In the genomic region with DNA sequence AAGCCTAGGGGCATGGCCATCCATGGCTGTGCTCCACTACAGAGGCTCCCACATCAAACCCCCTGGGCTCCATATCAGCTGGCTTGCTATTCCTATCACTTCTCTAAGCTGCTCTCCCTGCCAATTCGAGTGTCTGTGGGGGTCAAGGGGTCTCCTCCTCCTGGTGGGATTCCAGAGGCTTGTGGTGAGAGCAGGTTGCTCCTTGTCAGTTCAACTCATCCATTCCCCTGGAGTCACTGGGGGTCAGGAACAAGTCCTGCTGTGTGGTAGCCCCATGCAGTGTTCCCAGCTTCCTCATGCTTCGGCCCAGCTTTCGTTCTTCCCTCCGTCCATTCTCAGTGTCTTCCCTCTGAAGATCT, we compare ENCODE assay signal across 24 cellular contexts.
"Had no signal": no experiment of that assay in that cellular context is flagged by ENCODE, and none has a peak within 500 bp of the region (broad histone marks: within the 10 kb centered on the region; RNA-seq: fewer than 3 reads in every experiment).

No MANE protein-coding gene starts in this region.

- ATAC-seq: activated naive CD8-positive, alpha-beta T cell treated with anti-CD3 and anti-CD28 coated beads, Interleukin-2, amount 50 U/mL, for 24 hours; activated T-cell treated with anti-CD3 and anti-CD28 coated beads, Interleukin-2, amount 50 U/mL, for 72 hours; gastroesophageal sphincter; right lobe of liver; stimulated activated memory B cell treated with anti-CD40 and anti-IgM and Interleukin-4, amounts not matched to agents 10 μg/mL and 1 μg/mL and 100 μg/mL, for 72 hours; T-cell had no signal

- H3K4me3 ChIP-seq: cardiac muscle cell, gastroesophageal sphincter, heart right ventricle, right lobe of liver, smooth muscle cell, stomach, suprapubic skin, tibial nerve had no signal

- H3K27ac ChIP-seq: cardiac muscle cell, gastroesophageal sphincter, heart right ventricle, right lobe of liver, stomach, suprapubic skin, tibial nerve, VCaP had no signal

- H3K27me3 ChIP-seq: cardiac muscle cell, right lobe of liver, tibial nerve had no signal

- H3K4me3 Mint-ChIP-seq: activated CD4-positive, alpha-beta T cell treated with anti-CD3 and anti-CD28 coated beads, Interleukin-2, amount 10 ng/mL, durations not matched to agents 7 days and 5 days; activated naive CD4-positive, alpha-beta T cell treated with anti-CD3 and anti-CD28 coated beads for 36 hours; activated naive CD8-positive, alpha-beta T cell treated with anti-CD3 and anti-CD28 coated beads, Interleukin-2, amount 50 U/mL, for 24 hours; activated T-cell treated with anti-CD3 and anti-CD28 coated beads, Interleukin-2, amount 50 U/mL, for 72 hours; endodermal cell; natural killer cell treated with Interleukin-12 subunit alpha and Interleukin-12 subunit beta and Interleukin-15 and Interleukin-18, amount 100 ng/mL, for 72 hours; stimulated activated memory B cell treated with anti-CD40 and anti-IgM and Interleukin-4, amounts not matched to agents 10 μg/mL and 1 μg/mL and 100 μg/mL, for 72 hours; T-cell; T-helper 2 cell treated with Interferon-gamma antibody and Interleukin-4, amounts not matched to agents 5 μg/mL and 100 μg/mL, for 36 hours had no signal

- H3K4me1 ChIP-seq: right lobe of liver, stomach had no signal

- DNase-seq: activated CD4-positive, alpha-beta T cell treated with anti-CD3 and anti-CD28 coated beads, Interleukin-2, amount 10 ng/mL, durations not matched to agents 7 days and 5 days; activated CD4-positive, CD25-positive, alpha-beta regulatory T cell treated with anti-CD3 and anti-CD28 coated beads, Interleukin-2, amount 50 U/mL, for 72 hours; activated effector memory CD4-positive, alpha-beta T cell treated with Interleukin-2 at 50 U/mL for 16 hours; activated naive CD4-positive, alpha-beta T cell treated with anti-CD3 and anti-CD28 coated beads for 36 hours; activated naive CD8-positive, alpha-beta T cell treated with anti-CD3 and anti-CD28 coated beads, Interleukin-2, amount 50 U/mL, for 24 hours; activated T-cell treated with anti-CD3 and anti-CD28 coated beads, Interleukin-2, amount 50 U/mL, for 72 hours; cortex of kidney; endodermal cell; mammary epithelial cell; occipital lobe; right lobe of liver; stimulated activated CD4-positive, alpha-beta T cell treated with anti-CD3 and anti-CD28 coated beads, Interleukin-15, amount 100 ng/mL, for 24 hours; stomach; T-cell had no signal

- H3K4me2 ChIP-seq: smooth muscle cell had no signal

- H3K36me3 ChIP-seq: cardiac muscle cell, gastroesophageal sphincter, heart right ventricle, right lobe of liver, stomach, suprapubic skin, tibial nerve had no signal

- H3K36me3 Mint-ChIP-seq: stimulated activated memory B cell treated with anti-CD40 and anti-IgM and Interleukin-4, amounts not matched to agents 10 μg/mL and 1 μg/mL and 100 μg/mL, for 72 hours; T-cell had no signal

- H3K4me1 Mint-ChIP-seq: stimulated activated memory B cell treated with anti-CD40 and anti-IgM and Interleukin-4, amounts not matched to agents 10 μg/mL and 1 μg/mL and 100 μg/mL, for 72 hours had no signal

- H3K9me3 Mint-ChIP-seq: activated CD4-positive, alpha-beta T cell treated with anti-CD3 and anti-CD28 coated beads, Interleukin-2, amount 10 ng/mL, durations not matched to agents 7 days and 5 days; activated naive CD8-positive, alpha-beta T cell treated with anti-CD3 and anti-CD28 coated beads, Interleukin-2, amount 50 U/mL, for 24 hours had no signal

- H3K27ac Mint-ChIP-seq: activated CD4-positive, alpha-beta T cell treated with anti-CD3 and anti-CD28 coated beads, Interleukin-2, amount 10 ng/mL, durations not matched to agents 7 days and 5 days; activated naive CD4-positive, alpha-beta T cell treated with anti-CD3 and anti-CD28 coated beads for 36 hours; activated naive CD8-positive, alpha-beta T cell treated with anti-CD3 and anti-CD28 coated beads, Interleukin-2, amount 50 U/mL, for 24 hours; activated T-cell treated with anti-CD3 and anti-CD28 coated beads, Interleukin-2, amount 50 U/mL, for 72 hours; endodermal cell; natural killer cell treated with Interleukin-12 subunit alpha and Interleukin-12 subunit beta and Interleukin-15 and Interleukin-18, amount 100 ng/mL, for 72 hours; stimulated activated memory B cell treated with anti-CD40 and anti-IgM and Interleukin-4, amounts not matched to agents 10 μg/mL and 1 μg/mL and 100 μg/mL, for 72 hours; T-cell; T-helper 2 cell treated with Interferon-gamma antibody and Interleukin-4, amounts not matched to agents 5 μg/mL and 100 μg/mL, for 36 hours had no signal

- H3K9me3 ChIP-seq: right lobe of liver, suprapubic skin had no signal
